ENCODE assay signal across 1 cellular context in the genomic region with DNA sequence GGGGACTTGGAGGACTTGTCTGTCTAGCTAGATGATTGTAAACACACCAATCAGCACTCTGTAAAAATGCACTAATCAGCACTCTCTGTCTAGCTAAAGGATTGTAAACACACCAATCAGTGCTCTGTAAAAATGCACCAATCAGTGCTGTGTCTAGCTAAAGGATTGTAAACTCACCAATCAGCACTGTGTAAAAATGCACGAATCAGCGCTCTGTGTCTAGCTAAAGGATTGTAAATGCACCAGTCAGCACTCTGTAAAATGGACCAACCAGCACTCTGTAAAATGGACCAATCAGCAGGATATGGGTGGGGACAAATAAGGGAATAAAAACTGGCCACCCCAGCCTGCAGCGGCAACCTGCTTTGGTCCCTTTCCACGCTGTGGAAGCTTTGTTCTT. TPM values are rescaled to one million over a fixed set of nuclear protein-coding genes. Genes with fewer than 3 reads are reported as not detected.
"Had no signal": no experiment of that assay in that cellular context is flagged by ENCODE, and none has a peak within 500 bp of the region (broad histone marks: within the 10 kb centered on the region; RNA-seq: fewer than 3 reads in every experiment).

No MANE protein-coding gene starts in this region.

RNA-seq across cellular contexts. Expression of gene MSH4, which starts 38.1 kb away (rescaled TPM):
- total RNA-seq: HT1080 had no signal
